In the genomic region with DNA sequence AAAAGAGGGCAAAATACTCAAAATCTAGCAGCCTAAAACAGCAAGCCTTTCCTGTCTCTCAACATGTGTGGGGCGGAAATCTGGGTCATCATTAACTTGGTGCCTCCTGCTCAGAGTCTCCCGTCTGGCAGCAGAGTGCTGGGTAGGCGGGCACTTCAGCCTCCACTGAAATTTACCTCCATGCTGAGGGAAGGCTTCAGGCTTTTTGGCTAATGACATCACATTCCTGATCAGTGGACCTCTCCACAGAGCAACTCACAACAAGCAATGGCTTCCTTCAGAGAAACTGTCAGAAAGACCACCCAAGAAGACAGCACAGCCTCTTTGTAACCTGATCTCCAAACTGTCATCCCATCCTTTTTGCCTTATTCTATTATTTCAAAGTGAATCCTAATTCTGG, we compare ENCODE assay signal across 13 cellular contexts.
"Had no signal": no experiment of that assay in that cellular context is flagged by ENCODE, and none has a peak within 500 bp of the region (broad histone marks: within the 10 kb centered on the region; RNA-seq: fewer than 3 reads in every experiment).

No MANE protein-coding gene starts in this region.

- H3K4me3 ChIP-seq: cardiac muscle cell, colonic mucosa, heart right ventricle, lower lobe of right lung, right lobe of liver, tibial artery had no signal

- FAIRE-seq: frontal cortex had no signal

- H3K9me3 ChIP-seq: colonic mucosa, lower lobe of right lung, right lobe of liver, tibial artery had no signal

- H3K27ac ChIP-seq: cardiac muscle cell, colonic mucosa, heart right ventricle, lower lobe of right lung, right lobe of liver, tibial artery had no signal

- DNase-seq: activated CD8-positive, alpha-beta memory T cell treated with anti-CD3 and anti-CD28 coated beads, Interleukin-2, amount 50 U/mL, for 48 hours; activated CD8-positive, alpha-beta T cell treated with anti-CD3 and anti-CD28 coated beads for 36 hours; activated naive CD4-positive, alpha-beta T cell; activated naive CD8-positive, alpha-beta T cell treated with anti-CD3 and anti-CD28 coated beads, Interleukin-2, amount 50 U/mL, for 24 hours; colonic mucosa; heart right ventricle; lower lobe of right lung; midbrain; right lobe of liver; T-helper 9 cell; tibial artery had no signal

- H3K36me3 ChIP-seq: cardiac muscle cell, colonic mucosa, heart right ventricle, lower lobe of right lung, right lobe of liver, tibial artery had no signal

- H3K27me3 ChIP-seq: colonic mucosa, right lobe of liver, tibial artery had no signal

- H3K4me1 ChIP-seq: colonic mucosa, heart right ventricle, lower lobe of right lung, right lobe of liver, tibial artery had no signal
